1 cellular context compared by ENCODE assay signal in genomic region chr20:46648903-46649649, GRCh38.
TF ChIP-seq lines count a peak whose summit lies in the region.

No MANE protein-coding gene starts in this region.

TF ChIP-seq in HepG2, 621 proteins besides CTCF, POLR2A, EP300 and RAD21 (continued from another document and continues in another):
- no peak for TF ChIP-seq SALL2 (CRISPR knock-in tag; IDR thresholded peaks at IDR 0.05)
- TF ChIP-seq SIX1 (CRISPR knock-in tag; IDR thresholded peaks at IDR 0.05; ENCODE audit: borderline replicate concordance): no peak
- TF ChIP-seq KLF6 (CRISPR knock-in tag; IDR thresholded peaks at IDR 0.05): no peak
- no peak for TF ChIP-seq ZKSCAN8 (CRISPR knock-in tag; IDR thresholded peaks at IDR 0.05; ENCODE audit: borderline replicate concordance)
- TF ChIP-seq SKI (IDR thresholded peaks at IDR 0.05; ENCODE audit: partially characterized antibody): no peak
- TF ChIP-seq ZMAT5 (CRISPR knock-in tag; IDR thresholded peaks at IDR 0.05; ENCODE audit: borderline replicate concordance, low read depth): no peak
- TF ChIP-seq ZNF589 (CRISPR knock-in tag; conservative IDR thresholded peaks at IDR 0.05): no peak
- no peak for TF ChIP-seq NONO (IDR thresholded peaks at IDR 0.05)
- 0 out of 2 replicates have a peak, but pooled peaks have one; percentile 23 for TF ChIP-seq NONO (CRISPR knock-in tag; conservative IDR thresholded peaks at IDR 0.05)
- TF ChIP-seq SRF (IDR thresholded peaks at IDR 0.05; ENCODE audit: low read depth, low read length): no peak
- TF ChIP-seq BCL6 (CRISPR knock-in tag; IDR thresholded peaks at IDR 0.05): 0 out of 2 replicates have a peak, but pooled peaks have one; percentile 7
- 0 out of 2 replicates have a peak, but pooled peaks have one; percentile 23 for TF ChIP-seq STAG1 (CRISPR knock-in tag; IDR thresholded peaks at IDR 0.05)
- TF ChIP-seq ZNF644 (CRISPR knock-in tag; IDR thresholded peaks at IDR 0.05; ENCODE audit: low read depth): no peak
- no peak for TF ChIP-seq ZNF280D (CRISPR knock-in tag; IDR thresholded peaks at IDR 0.05)
- TF ChIP-seq ZMYM4 (CRISPR knock-in tag; IDR thresholded peaks at IDR 0.05): no peak
- no peak for TF ChIP-seq GATAD1 (CRISPR knock-in tag; IDR thresholded peaks at IDR 0.05)
- TF ChIP-seq ZNF768 (CRISPR knock-in tag; IDR thresholded peaks at IDR 0.05): peak; percentile 70; the same call in 1 of the 2 replicates
- TF ChIP-seq DBP (CRISPR knock-in tag; IDR thresholded peaks at IDR 0.05; ENCODE audit: not compliant biosample characterization): no peak
- TF ChIP-seq ZNF576 (CRISPR knock-in tag; IDR thresholded peaks at IDR 0.05): no peak
- no peak for TF ChIP-seq NFE2 (CRISPR knock-in tag; IDR thresholded peaks at IDR 0.05)
- no peak for TF ChIP-seq ZNF142 (CRISPR knock-in tag; IDR thresholded peaks at IDR 0.05)
- peak; percentile 19; the same call in 1 of the 2 replicates for TF ChIP-seq TBX3 (IDR thresholded peaks at IDR 0.05; ENCODE audit: borderline replicate concordance)
- no peak for TF ChIP-seq ZNF513 (CRISPR knock-in tag; conservative IDR thresholded peaks at IDR 0.05)
- TF ChIP-seq HINFP (CRISPR knock-in tag; IDR thresholded peaks at IDR 0.05; ENCODE audit: low read depth): no peak
- TF ChIP-seq CREB3 (CRISPR knock-in tag; IDR thresholded peaks at IDR 0.05): no peak
- TF ChIP-seq RNF2 (conservative IDR thresholded peaks at IDR 0.05; ENCODE audit: low read depth): no peak
- TF ChIP-seq ZBTB10 (CRISPR knock-in tag; IDR thresholded peaks at IDR 0.05; ENCODE audit: borderline replicate concordance): no peak
- TF ChIP-seq HCFC1 (IDR thresholded peaks at IDR 0.05; ENCODE audit: low read depth, low read length): no peak
- no peak for TF ChIP-seq ZNF275 (CRISPR knock-in tag; IDR thresholded peaks at IDR 0.05; ENCODE audit: borderline replicate concordance)
- TF ChIP-seq FOXK2 (IDR thresholded peaks at IDR 0.05): 0 out of 2 replicates have a peak, but pooled peaks have one; percentile 28
- peak; percentile 15; the same call in 1 of the 2 replicates for TF ChIP-seq ZNF800 (CRISPR knock-in tag; IDR thresholded peaks at IDR 0.05)
- no peak for TF ChIP-seq KAT7 (CRISPR knock-in tag; IDR thresholded peaks at IDR 0.05; ENCODE audit: borderline replicate concordance)
- no peak for TF ChIP-seq ZNF225 (CRISPR knock-in tag; IDR thresholded peaks at IDR 0.05)
- peak; percentile 87 for TF ChIP-seq TGIF2 (CRISPR knock-in tag; IDR thresholded peaks at IDR 0.05)
- peak; percentile 17 for TF ChIP-seq ZEB1 (IDR thresholded peaks at IDR 0.05; ENCODE audit: insufficient replicate concordance, low read depth)
- TF ChIP-seq SRSF9 (IDR thresholded peaks at IDR 0.05; ENCODE audit: borderline replicate concordance, insufficient read depth, low read depth, low read length, poor library complexity, severe bottlenecking): no peak
- TF ChIP-seq KAT8 (CRISPR knock-in tag; IDR thresholded peaks at IDR 0.05): no peak
- 0 out of 2 replicates have a peak, but pooled peaks have one; percentile 34 for TF ChIP-seq MZF1 (CRISPR knock-in tag; IDR thresholded peaks at IDR 0.05; ENCODE audit: borderline replicate concordance)
